9 cellular contexts compared by ENCODE assay signal in genomic region chr7:120805636-120806388, GRCh38. TPM values are rescaled to one million over a fixed set of nuclear protein-coding genes. Genes with fewer than 3 reads are reported as not detected.
DNase-seq lines count a peak whose midpoint lies in the region; ATAC-seq and TF ChIP-seq lines count a peak whose summit lies in the region.
"Had no signal": no experiment of that assay in that cellular context is flagged by ENCODE, and none has a peak within 500 bp of the region (broad histone marks: within the 10 kb centered on the region; RNA-seq: fewer than 3 reads in every experiment).

No MANE protein-coding gene starts in this region.

- TF ChIP-seq CTCF in CD14-positive monocyte (IDR thresholded peaks at IDR 0.05) (peak; percentile 91), neural cell (IDR thresholded peaks at IDR 0.05; ENCODE audit: poor library complexity, severe bottlenecking) (peak; percentile 65), upper lobe of right lung (IDR thresholded peaks at IDR 0.05) (peak; percentile 83)

- H3K9me3 ChIP-seq in neural cell (ENCODE audit: low read length), result no peaks in the 10 kb centered on the region
- H3K9me3 ChIP-seq in upper lobe of right lung, result no peaks in the 10 kb centered on the region

- H2AFZ ChIP-seq in neural cell (ENCODE audit: low read depth, low read length), result no peak overlapping the region

- H3K9me3 Mint-ChIP-seq in CD14-positive monocyte, result no peaks in the 10 kb centered on the region

- H3K36me3 Mint-ChIP-seq in CD14-positive monocyte, result no peaks in the 10 kb centered on the region

- H3K27ac Mint-ChIP-seq in CD14-positive monocyte, result no peak overlapping the region

- no peaks in the 10 kb centered on the region for H3K27me3 ChIP-seq in neural cell (ENCODE audit: insufficient read depth, low read depth, low read length)
- no peaks in the 10 kb centered on the region for H3K27me3 ChIP-seq in upper lobe of right lung

- ATAC-seq in GM18873 (IDR thresholded peaks at IDR 0.05; ENCODE audit: low FRiP score, unreplicated experiment) (peak; percentile 49), HG03175 (IDR thresholded peaks at IDR 0.05; ENCODE audit: unreplicated experiment) (peak; percentile 56), esophagus mucosa (peak; percentile 44), upper lobe of right lung (peak; percentile 88)

- no peaks in the 10 kb centered on the region for H3K36me3 ChIP-seq in neural cell (ENCODE audit: insufficient read depth, low read length)
- no peaks in the 10 kb centered on the region for H3K36me3 ChIP-seq in upper lobe of right lung

- H3K27me3 Mint-ChIP-seq in CD14-positive monocyte (ENCODE audit: low read depth in 3 of 3), result no peaks in the 10 kb centered on the region

- intact Hi-C loops in CD14-positive monocyte (cut with micrococcal nuclease) (loop anchor here in 1 of 2 donors (10.0 kb wide), 1 partner anchor 299 kb away; no protein-coding TSS in a partner anchor), upper lobe of right lung (cut with DNase I) (loop anchor here (5.0 kb wide), 1 partner anchor 136 kb away; no protein-coding TSS in a partner anchor)

- no peaks in the 10 kb centered on the region for H3K4me1 Mint-ChIP-seq in CD14-positive monocyte

- H3K4me1 ChIP-seq in upper lobe of right lung, result no peaks in the 10 kb centered on the region

- no peak for DNase-seq in CD14-positive monocyte (ENCODE audit: low spot score)
- peak; percentile 66 for DNase-seq in NCI-H345 (lab: John Stamatoyannopoulos, UW)
- DNase-seq in activated CD4-positive, alpha-beta T cell treated with anti-CD3 and anti-CD28 coated beads, Interleukin-2, amount 50 U/mL, for 1 hour, result peak; percentile 29
- no peak for DNase-seq in upper lobe of right lung

- TF ChIP-seq RAD21 in neural cell (conservative IDR thresholded peaks at IDR 0.05), result peak; percentile 55

- H3K4me3 ChIP-seq in neural cell (ENCODE audit: low read length), result no peak overlapping the region
- H3K4me3 ChIP-seq in upper lobe of right lung, result no peak overlapping the region

- H3K9me2 ChIP-seq in neural cell (ENCODE audit: insufficient read depth, low read length), result no peaks in the 10 kb centered on the region

- H3K4me2 ChIP-seq in neural cell (ENCODE audit: low read length), result no peak overlapping the region

- no peak overlapping the region for H3K9ac ChIP-seq in neural cell (ENCODE audit: low read length)

- no peaks in the 10 kb centered on the region for H3F3A ChIP-seq in neural cell (ENCODE audit: insufficient read depth, low read length, poor library complexity, severe bottlenecking)

- no peaks in the 10 kb centered on the region for H4K20me1 ChIP-seq in neural cell (ENCODE audit: insufficient read depth)

- no peak overlapping the region for H3K4me3 Mint-ChIP-seq in CD14-positive monocyte

- H3K27ac ChIP-seq in neural cell (ENCODE audit: low read length), result no peak overlapping the region
- no peak overlapping the region for H3K27ac ChIP-seq in upper lobe of right lung

- no peaks in the 10 kb centered on the region for H3K79me2 ChIP-seq in neural cell (replicated peaks; ENCODE audit: insufficient read depth, low read length)

- no peak for TF ChIP-seq EP300 in neural cell (conservative IDR thresholded peaks at IDR 0.05; ENCODE audit: poor library complexity, severe bottlenecking)

TF ChIP-seq in neural cell, 6 proteins besides CTCF, POLR2A, EP300 and RAD21:
- TF ChIP-seq POLR2AphosphoS5 (IDR thresholded peaks at IDR 0.05), result no peak
- TF ChIP-seq SMC3 (conservative IDR thresholded peaks at IDR 0.05; ENCODE audit: poor library complexity), result peak; percentile 66
TF ChIP-seq in neural cell: peak in this region for 1.

RNA-seq across cellular contexts. Expression of gene TSPAN12, which starts 52.1 kb away (rescaled TPM):
- not detected for polyA plus RNA-seq in CD14-positive monocyte
- total RNA-seq in esophagus mucosa, result 0.92 TPM
- 2.2 and 3.5 TPM in 2 replicates for polyA plus RNA-seq in neural cell
- polyA minus RNA-seq in neural cell, result 1.9 and 2.3 TPM in 2 replicates
- 51.8 TPM for total RNA-seq in upper lobe of right lung
- total RNA-seq: T-helper 1 cell treated with Interleukin-12 subunit alpha and Interleukin-12 subunit beta and Interleukin-4 antibody, amounts not matched to agents 30 ng/mL and 1 ng/mL, for 36 hours had no signal

Comparison
In these comparisons a context has a peak if more than half of its experiments do, and no peak if none do; other contexts are left out.
1. DNase-seq: peak in NCI-H345 (single experiment) and activated CD4-positive, alpha-beta T cell treated with anti-CD3 and anti-CD28 coated beads, Interleukin-2, amount 50 U/mL, for 1 hour (single experiment); none in CD14-positive monocyte (single experiment) and upper lobe of right lung (single experiment).
2. RNA of gene TSPAN12, which starts 52.1 kb away (total RNA-seq): 51.8 TPM in upper lobe of right lung (single experiment); 0.92 TPM in esophagus mucosa (single experiment); every median in the first group is over 10 times any median in the second.
3. Peak in every context shown above with its lines, with median percentiles within 50 percentile points of each other: CTCF ChIP-seq and ATAC-seq.